ENCODE assay signal across 8 cellular contexts in the genomic region with DNA sequence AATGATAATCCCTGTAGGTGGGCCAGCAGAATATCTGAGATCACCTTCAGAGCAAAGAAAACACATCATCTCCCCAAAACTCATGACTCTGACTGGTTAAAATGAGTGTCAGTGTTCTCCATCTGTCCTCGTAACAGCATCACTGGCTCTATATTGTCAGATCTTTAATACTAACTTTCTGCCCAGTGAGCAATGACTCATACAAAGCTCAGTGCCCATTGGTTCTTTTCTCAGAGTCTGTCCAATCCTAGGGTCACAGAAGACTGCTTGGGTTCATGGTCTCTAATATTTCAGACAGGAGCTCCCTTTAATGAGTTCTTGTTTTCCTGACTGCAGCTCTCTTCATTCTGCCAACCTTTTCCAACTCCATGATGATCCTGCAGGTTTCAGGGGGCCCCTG. TPM values are rescaled to one million over a fixed set of nuclear protein-coding genes. Genes with fewer than 3 reads are reported as not detected.
DNase-seq lines count a peak whose midpoint lies in the region; ATAC-seq and TF ChIP-seq lines count a peak whose summit lies in the region.

No MANE protein-coding gene starts in this region.

- no peak overlapping the region for H4K5ac ChIP-seq in IMR-90 (ENCODE audit: low read depth, low read length)

- no peak overlapping the region for H2BK5ac ChIP-seq in IMR-90 (ENCODE audit: low read depth, low read length, poor library complexity, severe bottlenecking)

- no peak overlapping the region for H3K27ac ChIP-seq in IMR-90 (ENCODE audit: insufficient read depth, low read length)

- in situ Hi-C loops in IMR-90 (cut with MboI; ENCODE audit: low sequenced_read_pairs): no loop called here

- no peak overlapping the region for H3K4me3 Mint-ChIP-seq in activated CD8-positive, alpha-beta T cell treated with anti-CD3 and anti-CD28 coated beads for 36 hours

- TF ChIP-seq RAD21 in IMR-90 (IDR thresholded peaks at IDR 0.05; ENCODE audit: low read length): no peak

- no peak overlapping the region for H2BK20ac ChIP-seq in IMR-90 (ENCODE audit: low read depth, low read length)

- no peaks in the 10 kb centered on the region for H3K36me3 ChIP-seq in IMR-90 (ENCODE audit: control insufficient read depth, insufficient read depth, low read length)

- peaks cover 4% of the 10 kb centered on the region for H3K4me1 Mint-ChIP-seq in activated CD8-positive, alpha-beta T cell treated with anti-CD3 and anti-CD28 coated beads for 36 hours (ENCODE audit: low read depth)

- no peak overlapping the region for H3K4me3 ChIP-seq in IMR-90 (ENCODE audit: insufficient read depth, low read depth, low read length)

- no CpG with 5 or more reads among the region's 1 CpG for WGBS in IMR-90 (ENCODE audit: extremely low coverage in 2 of 2, insufficient read length in 1 of 2), 2 experiments

- no peak overlapping the region for H3K9ac ChIP-seq in IMR-90 (ENCODE audit: low read depth, low read length)

- no peak overlapping the region for H3K18ac ChIP-seq in IMR-90 (ENCODE audit: low read depth, low read length)

- no peaks in the 10 kb centered on the region for H3K36me3 Mint-ChIP-seq in activated CD8-positive, alpha-beta T cell treated with anti-CD3 and anti-CD28 coated beads for 36 hours (ENCODE audit: low read depth)

- no peaks in the 10 kb centered on the region for H3K9me3 Mint-ChIP-seq in activated CD8-positive, alpha-beta T cell treated with anti-CD3 and anti-CD28 coated beads for 36 hours

- peaks cover 33% of the 10 kb centered on the region for H3K27me3 ChIP-seq in IMR-90 (ENCODE audit: control insufficient read depth, insufficient read depth, low read length)

- peak; percentile 41 for DNase-seq in NOMO-1 treated with DMSO at 0.1 percent for 48 hours (lab: John Stamatoyannopoulos, UW; ENCODE audit: unreplicated experiment)
- no peak for DNase-seq in NOMO-1 treated with dmso at 0.1 percent for 144 hours (lab: John Stamatoyannopoulos, UW; ENCODE audit: unreplicated experiment)
- peak; percentile 55 for DNase-seq in IMR-90
- DNase-seq in activated CD8-positive, alpha-beta T cell treated with anti-CD3 and anti-CD28 coated beads for 36 hours: peak; percentile 38
- DNase-seq in inferior parietal cortex (ENCODE audit: extremely low spot score): peak; percentile 69
- DNase-seq in 8988T: no peak
- DNase-seq in activated CD8-positive, alpha-beta memory T cell treated with anti-CD3 and anti-CD28 coated beads for 24 hours: no peak

- H3K4me1 ChIP-seq in IMR-90 (ENCODE audit: control insufficient read depth, insufficient read depth, low read length): no peaks in the 10 kb centered on the region; the same call in 1 of the 2 replicates

- no peak overlapping the region for H2AFZ ChIP-seq in IMR-90 (replicated peaks; ENCODE audit: low read length, poor library complexity)

- intact Hi-C loops in IMR-90 (cut with micrococcal nuclease): no loop called here
- intact Hi-C loops in activated CD8-positive, alpha-beta T cell treated with anti-CD3 and anti-CD28 coated beads for 36 hours (cut with micrococcal nuclease): no loop called here

- no peak overlapping the region for H2BK15ac ChIP-seq in IMR-90 (ENCODE audit: low read depth, low read length)

- peaks cover 58% of the 10 kb centered on the region for H3K27me3 Mint-ChIP-seq in activated CD8-positive, alpha-beta T cell treated with anti-CD3 and anti-CD28 coated beads for 36 hours

- ATAC-seq in GM21515 (IDR thresholded peaks at IDR 0.05; ENCODE audit: unreplicated experiment) (peak; percentile 71), IMR-90 (ENCODE audit: low read depth) (peak; percentile 100)
- ATAC-seq in activated CD8-positive, alpha-beta T cell treated with anti-CD3 and anti-CD28 coated beads for 36 hours: peak; percentile 95

- H3K23ac ChIP-seq in IMR-90 (ENCODE audit: low read depth, low read length): no peak overlapping the region

- no peak overlapping the region for H3K56ac ChIP-seq in IMR-90 (ENCODE audit: extremely low read depth, insufficient read depth, low read length)

- no peak overlapping the region for H3K4me2 ChIP-seq in IMR-90 (ENCODE audit: low read depth, low read length)

- no peak for TF ChIP-seq POLR2A in IMR-90 (IDR thresholded peaks at IDR 0.05; ENCODE audit: low read depth, low read length)

- no peak overlapping the region for H2BK120ac ChIP-seq in IMR-90 (ENCODE audit: low read depth, low read length)

- H3K9me3 ChIP-seq in IMR-90 (ENCODE audit: control insufficient read depth, insufficient read depth, low read length): no peaks in the 10 kb centered on the region

- dilution Hi-C loops in IMR-90 (cut with HindIII; ENCODE audit: low sequenced_read_pairs, unreplicated experiment): no loop called here

- no peaks in the 10 kb centered on the region for H4K20me1 ChIP-seq in IMR-90 (ENCODE audit: insufficient read depth, low read length)

- BruUV-seq in IMR-90 (replicated peaks; lab: Mats Ljungman, UMichigan): no TSS peak

- H3K4ac ChIP-seq in IMR-90 (ENCODE audit: low read depth, low read length): no peak overlapping the region

- CTCF ChIA-PET in IMR-90 (lab: Yijun Ruan, JAX): no interaction called here
- CTCF ChIA-PET in activated CD8-positive, alpha-beta T cell treated with anti-CD3 and anti-CD28 coated beads for 36 hours (lab: Charles Lee): interaction anchor here (1.0 to 1.6 kb wide), 4 partner anchors 11 to 137 kb away, joined by 3 to 6 read pairs (median 4); no protein-coding TSS in a partner anchor

- H3K27ac Mint-ChIP-seq in activated CD8-positive, alpha-beta T cell treated with anti-CD3 and anti-CD28 coated beads for 36 hours: no peak overlapping the region

- H3K9me1 ChIP-seq in IMR-90 (ENCODE audit: insufficient read depth, low read length): no peaks in the 10 kb centered on the region

- H3K14ac ChIP-seq in IMR-90 (replicated peaks; ENCODE audit: low read depth, low read length): no peak overlapping the region

- H2AK9ac ChIP-seq in IMR-90 (replicated peaks; ENCODE audit: low read depth, low read length, poor library complexity): no peak overlapping the region

- no peak overlapping the region for H2AK5ac ChIP-seq in IMR-90 (ENCODE audit: low read depth, low read length)

- POLR2A ChIA-PET in IMR-90 (lab: Charles Lee; ENCODE audit: unreplicated experiment): no interaction called here
- POLR2A ChIA-PET in activated CD8-positive, alpha-beta T cell treated with anti-CD3 and anti-CD28 coated beads for 36 hours (lab: Charles Lee): interaction anchor here (0.8 kb wide), 1 partner anchor 72 kb away, joined by 3 read pairs; no protein-coding TSS in a partner anchor

- H3K79me1 ChIP-seq in IMR-90 (ENCODE audit: low read depth in 1 of 2, low read length in 2 of 2): no peaks in the 10 kb centered on the region

- no peak overlapping the region for H4K8ac ChIP-seq in IMR-90 (ENCODE audit: low read depth in 2 of 2, low read length in 2 of 2)

- no peak overlapping the region for H4K91ac ChIP-seq in IMR-90 (ENCODE audit: insufficient read depth, low read depth, low read length)

- TF ChIP-seq CTCF in IMR-90 (conservative IDR thresholded peaks at IDR 0.05; ENCODE audit: low read depth, low read length): no peak
- no peak for TF ChIP-seq CTCF in activated CD8-positive, alpha-beta T cell treated with anti-CD3 and anti-CD28 coated beads for 36 hours (IDR thresholded peaks at IDR 0.05)

TF ChIP-seq in IMR-90, 13 proteins besides CTCF, POLR2A, EP300 and RAD21:
- TF ChIP-seq RFX5 (IDR thresholded peaks at IDR 0.05; ENCODE audit: low read depth, low read length): peak; percentile 98
- no peak for TF ChIP-seq NFE2L2 (IDR thresholded peaks at IDR 0.05; ENCODE audit: low read depth, low read length)

RNA-seq across cellular contexts. Expression of a gene that starts 36.4 kb away (rescaled TPM):
- total RNA-seq in IMR-90 (2012; rRNA removed): 5.8 and 7.7 TPM in 2 replicates
- polyA plus RNA-seq in IMR-90 (2012; rRNA removed): 9.7 and 10.7 TPM in 2 replicates
- polyA plus RNA-seq in IMR-90 (2012; cell fraction: cytosol; rRNA removed): 11.7 and 13.7 TPM in 2 replicates
- polyA plus RNA-seq in IMR-90 (2012; cell fraction: nucleus; rRNA removed; ENCODE audit: low replicate concordance): 4.3 and 7.0 TPM in 2 replicates
- total RNA-seq in activated CD8-positive, alpha-beta T cell treated with anti-CD3 and anti-CD28 coated beads for 36 hours: 10 to 100 TPM; 12.3 to 14.8 TPM

RNA-seq across cellular contexts. Expression of a gene that starts 38.7 kb away (rescaled TPM):
- total RNA-seq in IMR-90 (2012; rRNA removed): not detected in 2 replicates
- not detected in 2 replicates for polyA plus RNA-seq in IMR-90 (2012; rRNA removed)
- 0.03 and 0.05 TPM in 2 replicates for polyA plus RNA-seq in IMR-90 (2012; cell fraction: cytosol; rRNA removed)
- polyA plus RNA-seq in IMR-90 (2012; cell fraction: nucleus; rRNA removed; ENCODE audit: low replicate concordance): not detected in 2 replicates
- 10 to 100 TPM; 27.6 to 27.9 TPM for total RNA-seq in activated CD8-positive, alpha-beta T cell treated with anti-CD3 and anti-CD28 coated beads for 36 hours

Comparison
In these comparisons a context has a peak if more than half of its experiments do, and no peak if none do; other contexts are left out.
1. DNase-seq: peak in NOMO-1 treated with DMSO at 0.1 percent for 48 hours (single experiment), IMR-90 (single experiment), activated CD8-positive, alpha-beta T cell treated with anti-CD3 and anti-CD28 coated beads for 36 hours (single experiment) and inferior parietal cortex (single experiment); none in NOMO-1 treated with dmso at 0.1 percent for 144 hours (single experiment), 8988T (single experiment) and activated CD8-positive, alpha-beta memory T cell treated with anti-CD3 and anti-CD28 coated beads for 24 hours (single experiment).
2. RNA of a gene that starts 38.7 kb away (total RNA-seq): 27.6 to 27.9 TPM in activated CD8-positive, alpha-beta T cell treated with anti-CD3 and anti-CD28 coated beads for 36 hours; not detected in IMR-90; every median in the first group is over 10 times any median in the second.
3. Peak in every context shown above with its lines, with median percentiles within 50 percentile points of each other: ATAC-seq.